ENCODE assay signal across 1 cellular context in genomic region chr2:218272531-218273212, GRCh38.
TF ChIP-seq lines count a peak whose summit lies in the region.

No MANE protein-coding gene starts in this region.

TF ChIP-seq in HepG2, 621 proteins besides CTCF, POLR2A, EP300 and RAD21 (continues in another document):
- TF ChIP-seq CHD2 (IDR thresholded peaks at IDR 0.05; ENCODE audit: low read depth, low read length) (no peak), ZNF501 (CRISPR knock-in tag; IDR thresholded peaks at IDR 0.05) (peak; percentile 73), THAP8 (CRISPR knock-in tag; IDR thresholded peaks at IDR 0.05; ENCODE audit: borderline replicate concordance) (no peak), MED13 (CRISPR knock-in tag; IDR thresholded peaks at IDR 0.05) (no peak), NR2F2 (IDR thresholded peaks at IDR 0.05; ENCODE audit: borderline replicate concordance, low read depth) (0 out of 2 replicates have a peak, but pooled peaks have one; percentile 11), ZNF253 (CRISPR knock-in tag; IDR thresholded peaks at IDR 0.05; ENCODE audit: borderline replicate concordance) (no peak), ZNF703 (CRISPR knock-in tag; IDR thresholded peaks at IDR 0.05; ENCODE audit: borderline replicate concordance) (no peak), SNRNP70 (IDR thresholded peaks at IDR 0.05; ENCODE audit: low read depth, low read length) (no peak), TEAD2 (CRISPR knock-in tag; IDR thresholded peaks at IDR 0.05) (no peak), HES4 (CRISPR knock-in tag; IDR thresholded peaks at IDR 0.05; ENCODE audit: borderline replicate concordance) (no peak), ZNF547 (CRISPR knock-in tag; IDR thresholded peaks at IDR 0.05) (no peak; the same call in 1 of the 2 replicates), ZNF75D (CRISPR knock-in tag; IDR thresholded peaks at IDR 0.05; ENCODE audit: borderline replicate concordance) (no peak), ZNF773 (CRISPR knock-in tag; IDR thresholded peaks at IDR 0.05; ENCODE audit: borderline replicate concordance) (no peak), TIGD3 (CRISPR knock-in tag; IDR thresholded peaks at IDR 0.05; ENCODE audit: borderline replicate concordance) (no peak), RFXAP (CRISPR knock-in tag; IDR thresholded peaks at IDR 0.05; ENCODE audit: borderline replicate concordance) (0 out of 2 replicates have a peak, but pooled peaks have one; percentile 61), AGO2 (optimal IDR thresholded peaks at IDR 0.05; ENCODE audit: low read depth, low read length) (peak; percentile 95), PRDM4 (CRISPR knock-in tag; IDR thresholded peaks at IDR 0.05; ENCODE audit: borderline replicate concordance) (0 out of 2 replicates have a peak, but pooled peaks have one; percentile 65), ONECUT2 (CRISPR knock-in tag; IDR thresholded peaks at IDR 0.05) (0 out of 2 replicates have a peak, but pooled peaks have one; percentile 38), ZNF503 (CRISPR knock-in tag; IDR thresholded peaks at IDR 0.05) (no peak), ARNT (IDR thresholded peaks at IDR 0.05) (no peak), SALL2 (CRISPR knock-in tag; IDR thresholded peaks at IDR 0.05) (peak; percentile 84), RBFOX2 (IDR thresholded peaks at IDR 0.05; ENCODE audit: low read depth, low read length) (peak; percentile 39; the same call in 1 of the 2 replicates), ZFP91 (CRISPR knock-in tag; IDR thresholded peaks at IDR 0.05; ENCODE audit: borderline replicate concordance) (peak; percentile 88), GLMP (CRISPR knock-in tag; IDR thresholded peaks at IDR 0.05; ENCODE audit: borderline replicate concordance) (no peak), ZNF841 (CRISPR knock-in tag; IDR thresholded peaks at IDR 0.05; ENCODE audit: borderline replicate concordance) (no peak), ZNF414 (CRISPR knock-in tag; IDR thresholded peaks at IDR 0.05) (no peak), ZNF709 (CRISPR knock-in tag; IDR thresholded peaks at IDR 0.05) (no peak), SOX13 (IDR thresholded peaks at IDR 0.05) (no peak), SOX13 (CRISPR knock-in tag; conservative IDR thresholded peaks at IDR 0.05 in 1 of 2, IDR thresholded peaks at IDR 0.05 in 1 of 2) (no peak), ZKSCAN5 (CRISPR knock-in tag; IDR thresholded peaks at IDR 0.05) (no peak), DZIP1 (CRISPR knock-in tag; IDR thresholded peaks at IDR 0.05) (no peak), ZXDC (CRISPR knock-in tag; IDR thresholded peaks at IDR 0.05) (no peak; the same call in 1 of the 2 replicates), ZNF713 (CRISPR knock-in tag; IDR thresholded peaks at IDR 0.05) (no peak), ZMYM3 (CRISPR knock-in tag; IDR thresholded peaks at IDR 0.05) (no peak), SMC3 (IDR thresholded peaks at IDR 0.05; ENCODE audit: low read length) (peak; percentile 96), NCOA2 (CRISPR knock-in tag; IDR thresholded peaks at IDR 0.05) (no peak), ZNF7 (CRISPR knock-in tag; IDR thresholded peaks at IDR 0.05) (no peak), STAT5B (CRISPR knock-in tag; IDR thresholded peaks at IDR 0.05) (no peak), E2F5 (CRISPR knock-in tag; conservative IDR thresholded peaks at IDR 0.05) (no peak), ZNF780A (CRISPR knock-in tag; IDR thresholded peaks at IDR 0.05) (no peak), ZNF598 (CRISPR knock-in tag; IDR thresholded peaks at IDR 0.05; ENCODE audit: borderline replicate concordance) (peak; percentile 67; the same call in 1 of the 2 replicates), ZNF510 (CRISPR knock-in tag; IDR thresholded peaks at IDR 0.05; ENCODE audit: low read depth) (no peak), ATRX (CRISPR knock-in tag; IDR thresholded peaks at IDR 0.05; ENCODE audit: borderline replicate concordance) (no peak), DNMT1 (CRISPR knock-in tag; IDR thresholded peaks at IDR 0.05) (no peak), ZNF256 (CRISPR knock-in tag; conservative IDR thresholded peaks at IDR 0.05) (no peak), SP4 (CRISPR knock-in tag; IDR thresholded peaks at IDR 0.05) (no peak)
